Comparison of ENCODE assay signal across 11 cellular contexts in genomic region chr1:27071049-27071416, GRCh38. TPM values are rescaled to one million over a fixed set of nuclear protein-coding genes. Genes with fewer than 3 reads are reported as not detected.
A peak's percentile ranks its signal among the peaks of the same experiment; 100 is the strongest.
DNase-seq lines count a peak whose midpoint lies in the region; ATAC-seq and TF ChIP-seq lines count a peak whose summit lies in the region.
"Had no signal": no experiment of that assay in that cellular context is flagged by ENCODE, and none has a peak within 500 bp of the region (broad histone marks: within the 10 kb centered on the region; RNA-seq: fewer than 3 reads in every experiment).

No MANE protein-coding gene starts in this region.

- H4K20me1 ChIP-seq in osteoblast (ENCODE audit: insufficient read depth, low read length) = no peaks in the 10 kb centered on the region

- H3K9ac ChIP-seq in NT2/D1 (ENCODE audit: insufficient read length, low read depth) = peak overlapping the region; percentile 24

- ATAC-seq in GM21515 (IDR thresholded peaks at IDR 0.05; ENCODE audit: unreplicated experiment) = no peak
- ATAC-seq: left lobe of liver had no signal

- peak; percentile 37 for DNase-seq in GM04503 (ENCODE audit: low read depth)
- DNase-seq in NT2/D1 (ENCODE audit: low read depth, low spot score) = peak; percentile 44
- peak; percentile 47 for DNase-seq in fibroblast of peridontal ligament (ENCODE audit: extremely low read depth)
- peak; percentile 87 for DNase-seq in osteoblast (ENCODE audit: insufficient read length, low spot score, missing footprints)
- no peak for DNase-seq in tibial artery
- DNase-seq in NCI-H1436 (lab: John Stamatoyannopoulos, UW) = no peak
- no peak for DNase-seq in stimulated activated naive CD4-positive, alpha-beta T cell (lab: John Stamatoyannopoulos, UW)
- DNase-seq: GF-D8 had no signal

- H3K4me1 ChIP-seq in NT2/D1 (ENCODE audit: insufficient read depth, insufficient read length) (peaks cover 15% of the 10 kb centered on the region), osteoblast (ENCODE audit: insufficient read depth, low read length) (no peaks in the 10 kb centered on the region), tibial artery (no peaks in the 10 kb centered on the region)

- TF ChIP-seq CTCF in osteoblast (IDR thresholded peaks at IDR 0.05; ENCODE audit: extremely low read depth, low read depth, low read length) = no peak
- no peak for TF ChIP-seq CTCF in tibial artery (IDR thresholded peaks at IDR 0.05)

- H3K79me2 ChIP-seq in osteoblast (ENCODE audit: insufficient read depth, low read length) = no peaks in the 10 kb centered on the region

- no peak overlapping the region for H2AFZ ChIP-seq in osteoblast (ENCODE audit: low read length)

- H3K9me3 ChIP-seq in NT2/D1 (ENCODE audit: insufficient read depth, low read length) (no peaks in the 10 kb centered on the region), osteoblast (ENCODE audit: low read depth, low read length) (no peaks in the 10 kb centered on the region), tibial artery (no peaks in the 10 kb centered on the region)

- H3K27me3 ChIP-seq in NT2/D1 (ENCODE audit: insufficient read depth, insufficient read length) (no peaks in the 10 kb centered on the region), osteoblast (ENCODE audit: insufficient read depth, low read length) (peaks cover 2% of the 10 kb centered on the region), tibial artery (peaks cover 0 to 23% of the 10 kb centered on the region in 2 donors)

- no peak overlapping the region for H3K27ac ChIP-seq in osteoblast (ENCODE audit: low read depth, low read length)
- no peak overlapping the region for H3K27ac ChIP-seq in tibial artery
- H3K27ac ChIP-seq: coronary artery had no signal

- intact Hi-C loops in tibial artery (cut with DNase I; ENCODE audit: low total_unique reads) = no loop called here

- H3K36me3 ChIP-seq in NT2/D1 (ENCODE audit: insufficient read depth, insufficient read length, low read length) (no peaks in the 10 kb centered on the region), osteoblast (ENCODE audit: insufficient read depth, low read length) (no peaks in the 10 kb centered on the region), tibial artery (no peaks in the 10 kb centered on the region)

- H3K4me3 ChIP-seq in NT2/D1 (ENCODE audit: insufficient read length, low read depth) = no peak overlapping the region
- no peak overlapping the region for H3K4me3 ChIP-seq in osteoblast (ENCODE audit: insufficient read depth, low read length)
- H3K4me3 ChIP-seq in tibial artery = no peak overlapping the region
- H3K4me3 ChIP-seq: coronary artery had no signal

- H3K4me2 ChIP-seq in osteoblast (ENCODE audit: insufficient read depth, low read length) = no peak overlapping the region

RNA-seq across cellular contexts. Expression of gene TENT5B, which starts 58.4 kb away (rescaled TPM):
- total RNA-seq in osteoblast = 10.0 and 11.2 TPM in 2 replicates

Comparison
In these comparisons a context has a peak if more than half of its experiments do, and no peak if none do; other contexts are left out.
1. DNase-seq: peak in GM04503 (single experiment), NT2/D1 (single experiment), fibroblast of peridontal ligament (single experiment) and osteoblast (single experiment); none in tibial artery (0 of 2), NCI-H1436 (single experiment) and stimulated activated naive CD4-positive, alpha-beta T cell (0 of 6).